19 cellular contexts compared by ENCODE assay signal in the genomic region with DNA sequence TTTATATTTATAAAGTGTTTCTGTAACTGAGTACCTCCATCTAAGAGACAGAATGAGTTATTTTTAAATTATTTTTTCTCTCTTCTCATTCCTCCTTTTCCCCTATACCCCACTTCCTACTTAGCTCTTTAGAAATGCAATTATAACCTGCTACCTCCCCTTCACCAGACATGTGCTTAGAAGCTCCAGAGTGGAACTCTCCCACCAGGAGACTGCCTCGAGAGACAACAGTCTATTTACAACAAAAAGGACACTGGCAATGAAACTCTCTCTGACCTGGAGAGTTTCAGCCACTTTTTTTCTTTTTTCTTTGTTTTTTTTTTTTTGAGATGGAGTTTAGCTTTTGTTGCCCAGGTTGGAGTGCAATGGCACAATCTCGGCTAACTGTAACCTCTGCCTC.
A peak's percentile ranks its signal among the peaks of the same experiment; 100 is the strongest.
DNase-seq lines count a peak whose midpoint lies in the region; TF ChIP-seq lines count a peak whose summit lies in the region.
"Had no signal": no experiment of that assay in that cellular context is flagged by ENCODE, and none has a peak within 500 bp of the region (broad histone marks: within the 10 kb centered on the region; RNA-seq: fewer than 3 reads in every experiment).

No MANE protein-coding gene starts in this region.

- no peaks in the 10 kb centered on the region for H3K36me3 ChIP-seq in breast epithelium
- H3K36me3 ChIP-seq in HUES64 (ENCODE audit: insufficient read depth, low read length), result no peaks in the 10 kb centered on the region
- peaks cover 4% of the 10 kb centered on the region for H3K36me3 ChIP-seq in endodermal cell (ENCODE audit: control insufficient read depth, insufficient read depth, low read length)
- no peaks in the 10 kb centered on the region for H3K36me3 ChIP-seq in uterus
- H3K36me3 ChIP-seq: BE2C had no signal

- H3K4me3 Mint-ChIP-seq in MCF 10A (ENCODE audit: unreplicated experiment) (no peak overlapping the region), endodermal cell (no peak overlapping the region)
- H3K4me3 Mint-ChIP-seq: CD14-positive monocyte; CD4-positive, alpha-beta memory T cell had no signal

- TF ChIP-seq POLR2A in breast epithelium (IDR thresholded peaks at IDR 0.05) (no peak), uterus (IDR thresholded peaks at IDR 0.05) (no peak)

- WGBS in HUES64, result 5% methylated on average over 1 of the region's 2 CpGs
- 67 to 71% methylated on average over 1 of the region's 2 CpGs for WGBS in endodermal cell (ENCODE audit: insufficient coverage in 1 of 2, insufficient read length in 1 of 2), 2 experiments

- no peaks in the 10 kb centered on the region for H3K4me1 ChIP-seq in breast epithelium
- H3K4me1 ChIP-seq in HUES64 (ENCODE audit: insufficient read depth, low read length), result peaks cover 52% of the 10 kb centered on the region
- no peaks in the 10 kb centered on the region for H3K4me1 ChIP-seq in endodermal cell (ENCODE audit: control insufficient read depth, insufficient read depth, low read length)
- no peaks in the 10 kb centered on the region for H3K4me1 ChIP-seq in uterus

- H3K9me3 ChIP-seq in breast epithelium (no peaks in the 10 kb centered on the region), HUES64 (ENCODE audit: insufficient read depth, low read depth, low read length) (no peaks in the 10 kb centered on the region), endodermal cell (ENCODE audit: control insufficient read depth, low read length) (no peaks in the 10 kb centered on the region), uterus (no peaks in the 10 kb centered on the region)
- H3K9me3 ChIP-seq: A549; BE2C; BLaER1 treated with 17β-estradiol and CSF1 and Interleukin-3, amounts not matched to agents 10 nM and 100 nM had no signal

- intact Hi-C loops in MCF 10A (cut with micrococcal nuclease), result no loop called here
- intact Hi-C loops in breast epithelium (cut with DNase I; ENCODE audit: low total_unique reads), result no loop called here
- intact Hi-C loops in uterus (cut with DNase I; ENCODE audit: low total_unique reads), result no loop called here

- H3K27ac ChIP-seq in breast epithelium, result no peak overlapping the region
- H3K27ac ChIP-seq in HUES64 (ENCODE audit: low read depth, low read length), result 0 out of 2 replicates have a peak overlapping the region, but pooled peaks have one; percentile 43
- H3K27ac ChIP-seq in endodermal cell (ENCODE audit: low read depth, low read length), result no peak overlapping the region
- no peak overlapping the region for H3K27ac ChIP-seq in uterus
- H3K27ac ChIP-seq: BLaER1 treated with 17β-estradiol and CSF1 and Interleukin-3, amounts not matched to agents 10 nM and 100 nM had no signal

- H3K27me3 ChIP-seq in breast epithelium (no peaks in the 10 kb centered on the region), HUES64 (ENCODE audit: insufficient read depth, low read length) (no peaks in the 10 kb centered on the region), endodermal cell (ENCODE audit: control insufficient read depth, insufficient read depth, low read length, poor library complexity, severe bottlenecking) (no peaks in the 10 kb centered on the region), uterus (no peaks in the 10 kb centered on the region)
- H3K27me3 ChIP-seq: BE2C; BLaER1 treated with 17β-estradiol and CSF1 and Interleukin-3, amounts not matched to agents 10 nM and 100 nM had no signal

- H3K9ac ChIP-seq in HUES64 (ENCODE audit: low read depth, low read length) (no peak overlapping the region), endodermal cell (ENCODE audit: extremely low read depth, low read length, poor library complexity, severe bottlenecking) (no peak overlapping the region)
- H3K9ac ChIP-seq: BLaER1 treated with 17β-estradiol and CSF1 and Interleukin-3, amounts not matched to agents 10 nM and 100 nM had no signal

- DNase-seq in MCF 10A (ENCODE audit: unreplicated experiment) (no peak), breast epithelium (ENCODE audit: low spot score in 2 of 2) (no peak), endodermal cell (no peak), uterus (no peak), cerebellar cortex (ENCODE audit: low spot score) (no peak), NCI-H1930 (lab: John Stamatoyannopoulos, UW) (no peak)
- DNase-seq: 8988T; ACHN; AML-193; BE2C; Calu3; CD4-positive, alpha-beta memory T cell; COR-L47; DND-41; H7 had no signal

- H3K27me3 Mint-ChIP-seq in MCF 10A (ENCODE audit: insufficient read depth, unreplicated experiment) (no peaks in the 10 kb centered on the region), endodermal cell (ENCODE audit: insufficient read depth) (no peaks in the 10 kb centered on the region)
- H3K27me3 Mint-ChIP-seq: CD4-positive, alpha-beta memory T cell had no signal

- H3K4me1 Mint-ChIP-seq in MCF 10A (ENCODE audit: insufficient read depth, unreplicated experiment) (peaks cover 1% of the 10 kb centered on the region), endodermal cell (peaks cover 32% of the 10 kb centered on the region)

- CTCF ChIA-PET in MCF 10A (lab: Yijun Ruan, JAX), result interaction anchor here (0.6 kb wide), 1 partner anchor 45 kb away, joined by 3 read pairs; no protein-coding TSS in a partner anchor

- peak overlapping the region; percentile 5 for H3K27ac Mint-ChIP-seq in MCF 10A (ENCODE audit: low read depth, unreplicated experiment)
- peak overlapping the region; percentile 14 for H3K27ac Mint-ChIP-seq in endodermal cell

- H3K36me3 Mint-ChIP-seq in MCF 10A (ENCODE audit: insufficient read depth, unreplicated experiment) (peaks cover 18% of the 10 kb centered on the region), endodermal cell (ENCODE audit: low read depth) (no peaks in the 10 kb centered on the region)
- H3K36me3 Mint-ChIP-seq: CD14-positive monocyte had no signal

- H3K4me3 ChIP-seq in breast epithelium (no peak overlapping the region), HUES64 (ENCODE audit: low read length) (no peak overlapping the region), endodermal cell (ENCODE audit: low read length) (no peak overlapping the region), uterus (no peak overlapping the region)
- H3K4me3 ChIP-seq: A549; BLaER1 treated with 17β-estradiol and CSF1 and Interleukin-3, amounts not matched to agents 10 nM and 100 nM had no signal

- no peaks in the 10 kb centered on the region for H3K9me3 Mint-ChIP-seq in MCF 10A (ENCODE audit: unreplicated experiment)
- no peaks in the 10 kb centered on the region for H3K9me3 Mint-ChIP-seq in endodermal cell
- H3K9me3 Mint-ChIP-seq: CD14-positive monocyte; CD4-positive, alpha-beta memory T cell had no signal

- no TSS peak for BruUV-seq in MCF 10A (replicated peaks; lab: Mats Ljungman, UMichigan)

- TF ChIP-seq CTCF in MCF 10A (IDR thresholded peaks at IDR 0.05; ENCODE audit: unreplicated experiment) (no peak), breast epithelium (IDR thresholded peaks at IDR 0.05) (no peak), endodermal cell (conservative IDR thresholded peaks at IDR 0.05) (no peak), uterus (IDR thresholded peaks at IDR 0.05) (no peak)

- POLR2A ChIA-PET in MCF 10A (lab: Yijun Ruan, JAX), result interaction anchor here (0.6 kb wide), 2 partner anchors 12 to 57 kb away, joined by 3 read pairs; no protein-coding TSS in a partner anchor
